In the genomic region with DNA sequence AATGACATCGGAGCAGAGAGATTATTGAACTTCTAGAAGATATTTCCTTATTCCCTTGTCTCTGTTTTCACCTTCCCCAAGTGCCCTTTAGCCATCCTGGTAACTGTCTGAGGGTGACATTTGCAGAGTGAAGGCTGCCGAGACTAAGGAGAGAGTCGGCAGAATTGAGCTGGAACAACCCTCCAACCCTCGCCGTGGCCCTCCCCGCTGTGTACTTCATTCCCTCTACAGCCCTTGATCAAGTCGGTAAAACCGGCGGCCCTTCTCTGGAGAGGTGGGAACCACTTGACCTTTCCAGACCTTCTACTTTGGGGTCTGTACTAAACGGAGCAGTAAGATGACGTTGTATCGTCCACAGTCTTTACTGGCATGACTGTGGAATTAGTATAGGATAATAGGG, we compare ENCODE assay signal across 13 cellular contexts. TPM values are rescaled to one million over a fixed set of nuclear protein-coding genes. Genes with fewer than 3 reads are reported as not detected.
"Had no signal": no experiment of that assay in that cellular context is flagged by ENCODE, and none has a peak within 500 bp of the region (broad histone marks: within the 10 kb centered on the region; RNA-seq: fewer than 3 reads in every experiment).

No MANE protein-coding gene starts in this region.

- H3K4me1 ChIP-seq: HAP-1 had no signal

- H3K4me2 ChIP-seq: KMS-11 had no signal

- H3K4me3 ChIP-seq: GM23248, HAP-1 had no signal

- H3K9me3 ChIP-seq: HAP-1 had no signal

- H2AFZ ChIP-seq: GM23248 had no signal

- H3K9ac ChIP-seq: GM23248, KMS-11 had no signal

- DNase-seq: GM23248, GOT3, H7, HFFc6, KBM-7 had no signal

- FAIRE-seq: HepG2 had no signal

- H3K27ac ChIP-seq: GM23248, HL-60, KMS-11 had no signal

- ATAC-seq: HCT116, HepG2 had no signal

- H3K36me3 ChIP-seq: HAP-1 had no signal

RNA-seq across cellular contexts. Expression of a gene that starts 26.1 kb away (rescaled TPM):
- total RNA-seq: GM23248, H4, H7, HepG2, HFFc6, HT1080 had no signal
- polyA plus RNA-seq: GM23248, HepG2, IgD-negative memory B cell had no signal

RNA-seq across cellular contexts. Expression of a gene that starts 52.5 kb away (rescaled TPM):
- total RNA-seq: GM23248, H4, H7, HepG2, HFFc6, HT1080 had no signal
- polyA plus RNA-seq: GM23248, HepG2, IgD-negative memory B cell had no signal
